In genomic region chr17:40018211-40019121, GRCh38 we compare ENCODE assay signal across 1 cellular context.
TF ChIP-seq lines count a peak whose summit lies in the region.

No MANE protein-coding gene starts in this region.

TF ChIP-seq in A549, 52 proteins besides CTCF, POLR2A, EP300 and RAD21 (continued from another document):
- TF ChIP-seq HMGXB4 (CRISPR knock-in tag; IDR thresholded peaks at IDR 0.05; ENCODE audit: borderline replicate concordance) = no peak
- TF ChIP-seq, protein P1, sequence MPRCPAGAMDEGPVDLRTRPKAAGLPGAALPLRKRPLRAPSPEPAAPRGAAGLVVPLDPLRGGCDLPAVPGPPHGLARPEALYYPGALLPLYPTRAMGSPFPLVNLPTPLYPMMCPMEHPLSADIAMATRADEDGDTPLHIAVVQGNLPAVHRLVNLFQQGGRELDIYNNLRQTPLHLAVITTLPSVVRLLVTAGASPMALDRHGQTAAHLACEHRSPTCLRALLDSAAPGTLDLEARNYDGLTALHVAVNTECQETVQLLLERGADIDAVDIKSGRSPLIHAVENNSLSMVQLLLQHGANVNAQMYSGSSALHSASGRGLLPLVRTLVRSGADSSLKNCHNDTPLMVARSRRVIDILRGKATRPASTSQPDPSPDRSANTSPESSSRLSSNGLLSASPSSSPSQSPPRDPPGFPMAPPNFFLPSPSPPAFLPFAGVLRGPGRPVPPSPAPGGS (IDR thresholded peaks at IDR 0.05) = no peak
- no peak for TF ChIP-seq SMC3 (IDR thresholded peaks at IDR 0.05)
- TF ChIP-seq RCOR1 (IDR thresholded peaks at IDR 0.05; ENCODE audit: low read depth, low read length) = no peak
